8 cellular contexts compared by ENCODE assay signal in genomic region chr15:84600331-84600686, GRCh38. TPM values are rescaled to one million over a fixed set of nuclear protein-coding genes. Genes with fewer than 3 reads are reported as not detected.
DNase-seq lines count a peak whose midpoint lies in the region; ATAC-seq, FAIRE-seq and TF ChIP-seq lines count a peak whose summit lies in the region.

No MANE protein-coding gene starts in this region.

- 15% methylated on average over 20 of the region's 20 CpGs; no CpG with 5 or more reads in 1 of the 2 experiments for WGBS in H1 (ENCODE audit: extremely low coverage in 1 of 2, insufficient coverage in 1 of 2, insufficient read length in 1 of 2, insufficient replicate concordance in 2 of 2, low coverage in 1 of 2, low lambda C conversion rate in 2 of 2, missing lambda C conversion rate in 1 of 2), 2 experiments
- no CpG with 5 or more reads among the region's 20 CpGs for WGBS in mesendoderm (ENCODE audit: extremely low coverage, insufficient coverage, low lambda C conversion rate)

- peak overlapping the region in 3 of 4 experiments; percentile 26 to 54 (median 45); a peak in 3 of 7 replicates for H3K9ac ChIP-seq in H1 (replicated peaks in 1 of 4; ENCODE audit: extremely low read depth in 1 of 4, low read depth in 3 of 4, low read length in 3 of 4)
- H3K9ac ChIP-seq in mesendoderm (ENCODE audit: low read length) = no peak overlapping the region

- no peak for TF ChIP-seq CTCF in H1 (IDR thresholded peaks at IDR 0.05; ENCODE audit: control extremely low read depth in 1 of 3, insufficient read depth in 1 of 3, low read depth in 1 of 3, low read length in 3 of 3)

- peak overlapping the region; percentile 33 to 89 (median 55); a peak in 6 of 8 replicates for H3K4me3 ChIP-seq in H1 (ENCODE audit: extremely low read depth in 1 of 4, insufficient read depth in 2 of 4, low read depth in 3 of 4, low read length in 4 of 4)
- H3K4me3 ChIP-seq in mesendoderm (ENCODE audit: low read length) = peak overlapping the region; percentile 8

- H4K20me1 ChIP-seq in H1 (replicated peaks in 1 of 2; ENCODE audit: control insufficient read depth in 1 of 2, insufficient read depth in 2 of 2, low read length in 2 of 2) = peaks cover 2 to 3% of the 10 kb centered on the region in 2 experiments

- H3K23ac ChIP-seq in H1 (ENCODE audit: insufficient read length) (no peak overlapping the region), mesendoderm (ENCODE audit: low read length) (no peak overlapping the region)

- H2BK20ac ChIP-seq in H1 (ENCODE audit: low read length) = no peak overlapping the region

- TF ChIP-seq POLR2A in H1 (IDR thresholded peaks at IDR 0.05; ENCODE audit: control extremely low read depth in 1 of 2, low read depth in 2 of 2, low read length in 2 of 2) = no peak

- ATAC-seq in HG03354 (IDR thresholded peaks at IDR 0.05; ENCODE audit: poor library complexity, severe bottlenecking, unreplicated experiment) = peak; percentile 9

- CTCF ChIA-PET in H1 (lab: Charles Lee; ENCODE audit: partially characterized antibody) = interaction anchor here (0.6 to 6.5 kb wide), 8 partner anchors 9 to 54 kb away, joined by 3 to 61 read pairs (median 27); partner anchors contain the start of gene WDR73

- H2AK5ac ChIP-seq in H1 (ENCODE audit: low read depth, low read length) (no peak overlapping the region), mesendoderm (ENCODE audit: low read length) (no peak overlapping the region)

- TF ChIP-seq EP300 in H1 (IDR thresholded peaks at IDR 0.05; ENCODE audit: borderline replicate concordance in 1 of 2, low read depth in 2 of 2, low read length in 2 of 2) = no peak

- peaks cover 18% of the 10 kb centered on the region for H3K23me2 ChIP-seq in H1 (ENCODE audit: low read depth, low read length)

- H2BK5ac ChIP-seq in H1 (ENCODE audit: low read depth, low read length) (no peak overlapping the region), mesendoderm (ENCODE audit: low read length) (no peak overlapping the region)

- no peaks in the 10 kb centered on the region for H3K9me3 ChIP-seq in H1 (ENCODE audit: insufficient read depth in 2 of 2, low read depth in 1 of 2, low read length in 1 of 2)

- H3K27ac ChIP-seq in H1 (ENCODE audit: low read depth, low read length) = no peak overlapping the region
- no peak overlapping the region for H3K27ac ChIP-seq in mesendoderm (ENCODE audit: low read depth, low read length)

- FAIRE-seq in H1 (lab: Jason Lieb, UNC) = no peak

- H3K56ac ChIP-seq in H1 (replicated peaks; ENCODE audit: insufficient read length, low read depth, low read length) (no peak overlapping the region), mesendoderm (ENCODE audit: low read length) (peak overlapping the region; percentile 9)

- POLR2A ChIA-PET in H1 (lab: Charles Lee; ENCODE audit: partially characterized antibody) = interaction anchor here (0.7 to 11.9 kb wide), 12 partner anchors 9 to 152 kb away, joined by 3 to 176 read pairs (median 6); partner anchors contain the start of gene WDR73

- no peak overlapping the region for H4K91ac ChIP-seq in H1 (replicated peaks; ENCODE audit: insufficient read length, low read length)

- H3K14ac ChIP-seq in H1 (ENCODE audit: insufficient read length) = no peak overlapping the region

- no peak overlapping the region for H3K18ac ChIP-seq in H1 (ENCODE audit: extremely low read depth, low read length)
- H3K18ac ChIP-seq in mesendoderm (ENCODE audit: low read length) = no peak overlapping the region

- H2BK120ac ChIP-seq in H1 (replicated peaks; ENCODE audit: low read depth, low read length) (no peak overlapping the region), mesendoderm (ENCODE audit: low read depth, low read length) (no peak overlapping the region)

- H3K4ac ChIP-seq in H1 (replicated peaks; ENCODE audit: insufficient read length, low read depth, low read length) (no peak overlapping the region), mesendoderm (ENCODE audit: low read depth, low read length) (no peak overlapping the region)

- H3K4me1 ChIP-seq in H1 (replicated peaks in 1 of 4; ENCODE audit: control insufficient read depth in 3 of 4, insufficient read depth in 4 of 4, low read length in 3 of 4) = peaks cover 7 to 18% (median 12%) of the 10 kb centered on the region in 4 experiments
- no peaks in the 10 kb centered on the region for H3K4me1 ChIP-seq in mesendoderm (ENCODE audit: control insufficient read depth, low read depth, low read length)

- no peaks in the 10 kb centered on the region; the same call in 1 of the 2 replicates for H3K79me1 ChIP-seq in H1 (ENCODE audit: low read depth, low read length)
- H3K79me1 ChIP-seq in mesendoderm (ENCODE audit: low read length) = peaks cover 4% of the 10 kb centered on the region

- peaks cover 0 to 10% (median 1%) of the 10 kb centered on the region in 4 experiments; a peak in 2 of 8 replicates for H3K36me3 ChIP-seq in H1 (ENCODE audit: control insufficient read depth in 2 of 4, insufficient read depth in 4 of 4, low read length in 3 of 4)
- H3K36me3 ChIP-seq in mesendoderm (ENCODE audit: control insufficient read depth, insufficient read depth, low read length) = no peaks in the 10 kb centered on the region

- no peak for TF ChIP-seq RAD21 in H1 (IDR thresholded peaks at IDR 0.05 in 1 of 2, conservative IDR thresholded peaks at IDR 0.05 in 1 of 2; ENCODE audit: low read depth in 2 of 2, low read length in 2 of 2)

- no peak overlapping the region for H4K8ac ChIP-seq in H1 (ENCODE audit: extremely low read depth, insufficient read depth, low read length)
- H4K8ac ChIP-seq in mesendoderm (ENCODE audit: low read depth, low read length) = no peak overlapping the region

- H2BK15ac ChIP-seq in H1 (ENCODE audit: low read length) (no peak overlapping the region), mesendoderm (replicated peaks; ENCODE audit: low read depth) (no peak overlapping the region)

- peak overlapping the region; percentile 81 for H2AFZ ChIP-seq in H1 (ENCODE audit: low read length)

- H2BK12ac ChIP-seq in H1 (ENCODE audit: low read depth, low read length) = no peak overlapping the region

- DNase-seq in NCI-H524 (lab: John Stamatoyannopoulos, UW) = peak; percentile 66 to 73
- no peak for DNase-seq in NCI-H524 treated with DMSO at 0.1 percent for 48 hours (lab: John Stamatoyannopoulos, UW)
- DNase-seq in NCI-H510A treated with DMSO at 0.1 percent for 48 hours (lab: John Stamatoyannopoulos, UW) = peak; percentile 72
- peak; percentile 22 to 39 for DNase-seq in activated CD4-positive, alpha-beta T cell treated with anti-CD3 and anti-CD28 coated beads, Interleukin-2, amount 50 U/mL, for 24 hours (ENCODE audit: low read depth in 1 of 2, low spot score in 1 of 2)
- DNase-seq in H1 (ENCODE audit: low read depth in 1 of 2, low spot score in 2 of 2) = peak in 1 of 2 experiments; percentile 82
- peak; percentile 83 for DNase-seq in mesendoderm
- peak; percentile 15 to 30 for DNase-seq in stimulated activated CD8-positive, alpha-beta memory T cell treated with anti-CD3 and anti-CD28 coated beads, Interleukin-15, amount 100 ng/mL, for 4 hours (ENCODE audit: low read depth in 2 of 2)

- H4K5ac ChIP-seq in H1 (ENCODE audit: insufficient read length, low read depth, low read length) (no peak overlapping the region), mesendoderm (ENCODE audit: low read length) (no peak overlapping the region)

- peaks cover 0 to 3% (median 0%) of the 10 kb centered on the region in 4 experiments; a peak in 4 of 7 replicates for H3K27me3 ChIP-seq in H1 (replicated peaks in 1 of 4; ENCODE audit: control insufficient read depth in 3 of 4, extremely low read depth in 1 of 4, insufficient read depth in 3 of 4, low read length in 3 of 4)
- H3K27me3 ChIP-seq in mesendoderm (ENCODE audit: insufficient read depth, low read length, poor library complexity) = no peaks in the 10 kb centered on the region

- H3K4me2 ChIP-seq in H1 (ENCODE audit: insufficient read depth in 1 of 2, low read depth in 2 of 2, low read length in 2 of 2) (peak overlapping the region; percentile 65 to 96), mesendoderm (ENCODE audit: low read length) (peak overlapping the region; percentile 91)

- peaks cover 2 to 30% of the 10 kb centered on the region in 2 experiments; a peak in 3 of 4 replicates for H3K79me2 ChIP-seq in H1 (ENCODE audit: control insufficient read depth in 1 of 2, insufficient read depth in 2 of 2, low read length in 2 of 2)
- peaks cover 15% of the 10 kb centered on the region for H3K79me2 ChIP-seq in mesendoderm (ENCODE audit: control insufficient read depth, insufficient read depth, low read length)

RNA-seq across cellular contexts. Expression of gene ZSCAN2, which starts 0.5 kb away (rescaled TPM):
- total RNA-seq in H1 (2021; fragmentation: NEBNext Ultra II Directional; extraction: Animal tissue kit (Norgen Biotek cat#: 25700)) = 37.3 and 52.4 TPM in 2 replicates
- polyA plus RNA-seq in H1 (2011; rRNA removed) = 22.8 and 23.6 TPM in 2 replicates
- 29.9 TPM for polyA plus RNA-seq in H1 (2011; cell fraction: cytosol; rRNA removed)
- polyA plus RNA-seq in H1 (2011; cell fraction: nucleus; rRNA removed) = 27.6 TPM
- polyA plus RNA-seq in H1 (2012, experiment 1 of 2) = 32.9 to 34.2 TPM (median 33.4 TPM) in 4 replicates
- polyA plus RNA-seq in H1 (2012, experiment 2 of 2) = 21.4 TPM
- polyA plus RNA-seq in H1 (2013, experiment 1 of 2) = 30.3 TPM
- polyA plus RNA-seq in H1 (2013, experiment 2 of 2) = 30.0 TPM
- 41.6 and 47.8 TPM in 2 replicates for polyA minus RNA-seq in H1 (2011; rRNA and poly(A)+ RNA removed)
- polyA minus RNA-seq in H1 (2011; cell fraction: cytosol; rRNA and poly(A)+ RNA removed) = 20.1 TPM
- polyA minus RNA-seq in H1 (2011; cell fraction: nucleus; rRNA and poly(A)+ RNA removed) = 32.6 TPM
- polyA plus RNA-seq in mesendoderm (2013, experiment 1 of 2) = 17.3 TPM
- 16.7 TPM for polyA plus RNA-seq in mesendoderm (2013, experiment 2 of 2)

RNA-seq across cellular contexts. Expression of gene WDR73, which starts 53.8 kb away (rescaled TPM):
- 21.0 and 23.1 TPM in 2 replicates for total RNA-seq in H1 (2021; fragmentation: NEBNext Ultra II Directional; extraction: Animal tissue kit (Norgen Biotek cat#: 25700))
- 21.4 and 22.7 TPM in 2 replicates for polyA plus RNA-seq in H1 (2011; rRNA removed)
- polyA plus RNA-seq in H1 (2011; cell fraction: cytosol; rRNA removed) = 26.5 TPM
- 35.3 TPM for polyA plus RNA-seq in H1 (2011; cell fraction: nucleus; rRNA removed)
- 23.4 to 28.2 TPM (median 26.3 TPM) in 4 replicates for polyA plus RNA-seq in H1 (2012, experiment 1 of 2)
- 12.4 TPM for polyA plus RNA-seq in H1 (2012, experiment 2 of 2)
- 17.0 TPM for polyA plus RNA-seq in H1 (2013, experiment 1 of 2)
- 15.0 TPM for polyA plus RNA-seq in H1 (2013, experiment 2 of 2)
- 30.2 and 37.8 TPM in 2 replicates for polyA minus RNA-seq in H1 (2011; rRNA and poly(A)+ RNA removed)
- 12.8 TPM for polyA minus RNA-seq in H1 (2011; cell fraction: cytosol; rRNA and poly(A)+ RNA removed)
- 27.3 TPM for polyA minus RNA-seq in H1 (2011; cell fraction: nucleus; rRNA and poly(A)+ RNA removed)
- 18.0 TPM for polyA plus RNA-seq in mesendoderm (2013, experiment 1 of 2)
- 17.9 TPM for polyA plus RNA-seq in mesendoderm (2013, experiment 2 of 2)

RNA-seq across cellular contexts. Expression of gene NMB, which starts 57.7 kb away (rescaled TPM):
- 9.3 and 12.4 TPM in 2 replicates for total RNA-seq in H1 (2021; fragmentation: NEBNext Ultra II Directional; extraction: Animal tissue kit (Norgen Biotek cat#: 25700))
- polyA plus RNA-seq in H1 (2011; rRNA removed) = 13.6 and 13.7 TPM in 2 replicates
- 9.7 TPM for polyA plus RNA-seq in H1 (2011; cell fraction: cytosol; rRNA removed)
- 10.6 TPM for polyA plus RNA-seq in H1 (2011; cell fraction: nucleus; rRNA removed)
- 12.4 to 14.5 TPM (median 13.5 TPM) in 4 replicates for polyA plus RNA-seq in H1 (2012, experiment 1 of 2)
- polyA plus RNA-seq in H1 (2012, experiment 2 of 2) = 15.5 TPM
- 18.2 TPM for polyA plus RNA-seq in H1 (2013, experiment 1 of 2)
- 20.3 TPM for polyA plus RNA-seq in H1 (2013, experiment 2 of 2)
- 2.4 and 3.3 TPM in 2 replicates for polyA minus RNA-seq in H1 (2011; rRNA and poly(A)+ RNA removed)
- 3.9 TPM for polyA minus RNA-seq in H1 (2011; cell fraction: cytosol; rRNA and poly(A)+ RNA removed)
- polyA minus RNA-seq in H1 (2011; cell fraction: nucleus; rRNA and poly(A)+ RNA removed) = 5.5 TPM
- polyA plus RNA-seq in mesendoderm (2013, experiment 1 of 2) = 7.9 TPM
- polyA plus RNA-seq in mesendoderm (2013, experiment 2 of 2) = 8.2 TPM
